9 cellular contexts compared by ENCODE assay signal in genomic region chr17:35529326-35529725, GRCh38. TPM values are rescaled to one million over a fixed set of nuclear protein-coding genes. Genes with fewer than 3 reads are reported as not detected.
"Had no signal": no experiment of that assay in that cellular context is flagged by ENCODE, and none has a peak within 500 bp of the region (broad histone marks: within the 10 kb centered on the region; RNA-seq: fewer than 3 reads in every experiment).

No MANE protein-coding gene starts in this region.

RNA-seq across cellular contexts. Expression of gene SLFN12L, which starts 8.2 kb away (rescaled TPM):
- total RNA-seq: ascending aorta, cardiac muscle cell, PC-3 had no signal

RNA-seq across cellular contexts. Expression of gene SLFN14, which starts 31.3 kb away (rescaled TPM):
- total RNA-seq: activated CD4-positive, alpha-beta T cell treated with anti-CD3 and anti-CD28 coated beads, Interleukin-2, amount 10 ng/mL, durations not matched to agents 7 days and 5 days; activated T-cell treated with anti-CD3 and anti-CD28 coated beads, Interleukin-2, amount 50 U/mL, for 4 hours; ascending aorta; M059J; PC-3; Peyer's patch; SJSA1; T-helper 2 cell treated with Interferon-gamma antibody and Interleukin-4, amounts not matched to agents 100 ng/mL and 5 ng/mL, for 36 hours had no signal
